ENCODE assay signal across 8 cellular contexts in the genomic region with DNA sequence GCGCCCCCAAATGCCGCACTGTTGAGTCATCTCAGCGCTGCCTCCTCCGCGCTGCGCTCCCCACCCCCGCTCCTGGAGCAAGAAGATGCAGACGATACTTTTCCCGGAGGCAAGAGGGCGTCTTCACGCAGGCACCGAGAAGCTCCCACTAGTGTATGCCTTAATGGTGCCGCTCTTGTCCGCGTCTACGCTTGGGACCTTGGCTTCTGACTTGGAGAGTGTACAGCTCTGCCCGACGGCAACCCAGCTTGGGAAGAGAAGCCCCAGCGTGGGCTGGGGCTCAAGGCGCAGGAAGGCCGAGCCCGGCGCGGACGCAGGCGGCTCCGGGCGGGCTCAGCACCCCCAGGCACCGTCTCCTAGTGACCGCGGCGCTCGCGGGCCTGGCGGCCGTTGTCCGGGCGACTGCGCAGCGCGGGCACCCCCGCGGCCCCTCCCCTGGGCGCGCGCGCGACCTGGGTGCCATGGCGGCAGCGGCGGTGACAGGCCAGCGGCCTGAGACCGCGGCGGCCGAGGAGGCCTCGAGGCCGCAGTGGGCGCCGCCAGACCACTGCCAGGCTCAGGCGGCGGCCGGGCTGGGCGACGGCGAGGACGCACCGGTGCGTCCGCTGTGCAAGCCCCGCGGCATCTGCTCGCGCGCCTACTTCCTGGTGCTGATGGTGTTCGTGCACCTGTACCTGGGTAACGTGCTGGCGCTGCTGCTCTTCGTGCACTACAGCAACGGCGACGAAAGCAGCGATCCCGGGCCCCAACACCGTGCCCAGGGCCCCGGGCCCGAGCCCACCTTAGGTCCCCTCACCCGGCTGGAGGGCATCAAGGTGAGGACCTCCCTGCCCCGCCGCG. TPM values are rescaled to one million over a fixed set of nuclear protein-coding genes. Genes with fewer than 3 reads are reported as not detected.
DNase-seq lines count a peak whose midpoint lies in the region; ATAC-seq and TF ChIP-seq lines count a peak whose summit lies in the region.

A gene with protein sequence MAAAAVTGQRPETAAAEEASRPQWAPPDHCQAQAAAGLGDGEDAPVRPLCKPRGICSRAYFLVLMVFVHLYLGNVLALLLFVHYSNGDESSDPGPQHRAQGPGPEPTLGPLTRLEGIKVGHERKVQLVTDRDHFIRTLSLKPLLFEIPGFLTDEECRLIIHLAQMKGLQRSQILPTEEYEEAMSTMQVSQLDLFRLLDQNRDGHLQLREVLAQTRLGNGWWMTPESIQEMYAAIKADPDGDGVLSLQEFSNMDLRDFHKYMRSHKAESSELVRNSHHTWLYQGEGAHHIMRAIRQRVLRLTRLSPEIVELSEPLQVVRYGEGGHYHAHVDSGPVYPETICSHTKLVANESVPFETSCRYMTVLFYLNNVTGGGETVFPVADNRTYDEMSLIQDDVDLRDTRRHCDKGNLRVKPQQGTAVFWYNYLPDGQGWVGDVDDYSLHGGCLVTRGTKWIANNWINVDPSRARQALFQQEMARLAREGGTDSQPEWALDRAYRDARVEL (plus strand): TSS at position 446 of the 840 bp plus-strand sequence. CDS start 16 bp downstream, at position 462.

- no peaks in the 10 kb centered on the region for H3K36me3 Mint-ChIP-seq in natural killer cell
- peaks cover 11 to 29% of the 10 kb centered on the region in 2 donors for H3K36me3 Mint-ChIP-seq in stimulated activated naive B cell treated with anti-CD40 and anti-IgM and Interleukin-4, amounts not matched to agents 10 μg/mL and 1 μg/mL and 100 μg/mL, for 72 hours

- peak in 3 of 6 experiments; percentile 32 to 42 (median 34) for TF ChIP-seq CTCF in Peyer's patch (IDR thresholded peaks at IDR 0.05)
- no peak for TF ChIP-seq CTCF in natural killer cell (IDR thresholded peaks at IDR 0.05)

- DNase-seq in AML-193 (lab: John Stamatoyannopoulos, UW), result peak; percentile 78 to 80
- DNase-seq in Peyer's patch, result peak; percentile 75 to 92 (median 84)
- peak; percentile 42 to 65 for DNase-seq in activated T-helper 1 cell treated with anti-CD3 and anti-CD28 coated beads, Interleukin-2, amount 50 U/mL, for 16 hours (ENCODE audit: low read depth in 1 of 2, low spot score in 1 of 2)
- peak; percentile 91 for DNase-seq in fibroblast of gingiva (ENCODE audit: low read depth)
- peak; percentile 64 for DNase-seq in natural killer cell
- DNase-seq in stimulated activated naive B cell treated with anti-CD40 and anti-IgM and Interleukin-4, amounts not matched to agents 10 μg/mL and 1 μg/mL and 100 μg/mL, for 72 hours, result peak; percentile 77

- H3K4me1 Mint-ChIP-seq in natural killer cell, result peaks cover 28 to 49% of the 10 kb centered on the region in 2 donors
- peaks cover 26 to 46% of the 10 kb centered on the region in 2 donors for H3K4me1 Mint-ChIP-seq in stimulated activated naive B cell treated with anti-CD40 and anti-IgM and Interleukin-4, amounts not matched to agents 10 μg/mL and 1 μg/mL and 100 μg/mL, for 72 hours

- H3K4me3 Mint-ChIP-seq in natural killer cell, result peak within 1 kb of the TSS; percentile 90
- H3K4me3 Mint-ChIP-seq in stimulated activated naive B cell treated with anti-CD40 and anti-IgM and Interleukin-4, amounts not matched to agents 10 μg/mL and 1 μg/mL and 100 μg/mL, for 72 hours, result peak within 1 kb of the TSS; percentile 97 to 98

- no peaks in the 10 kb centered on the region for H3K27me3 Mint-ChIP-seq in natural killer cell (ENCODE audit: low read depth in 2 of 2)
- H3K27me3 Mint-ChIP-seq in stimulated activated naive B cell treated with anti-CD40 and anti-IgM and Interleukin-4, amounts not matched to agents 10 μg/mL and 1 μg/mL and 100 μg/mL, for 72 hours, result no peaks in the 10 kb centered on the region

- peak; percentile 60 for ATAC-seq in GM19023 (IDR thresholded peaks at IDR 0.05; ENCODE audit: unreplicated experiment)
- peak; percentile 43 for ATAC-seq in HG03521 (IDR thresholded peaks at IDR 0.05; ENCODE audit: unreplicated experiment)
- ATAC-seq in natural killer cell, result peak; percentile 65 to 77 (median 73)
- ATAC-seq in stimulated activated naive B cell treated with anti-CD40 and anti-IgM and Interleukin-4, amounts not matched to agents 10 μg/mL and 1 μg/mL and 100 μg/mL, for 72 hours (replicated peaks), result peak; percentile 81 to 82

- peaks cover 0 to 19% (median 0%) of the 10 kb centered on the region in 3 donors for H3K36me3 ChIP-seq in Peyer's patch

- peak within 1 kb of the TSS; percentile 74 to 91 (median 88) for H3K27ac ChIP-seq in Peyer's patch

- H3K9me3 Mint-ChIP-seq in natural killer cell, result no peaks in the 10 kb centered on the region
- no peaks in the 10 kb centered on the region for H3K9me3 Mint-ChIP-seq in stimulated activated naive B cell treated with anti-CD40 and anti-IgM and Interleukin-4, amounts not matched to agents 10 μg/mL and 1 μg/mL and 100 μg/mL, for 72 hours

- no peaks in the 10 kb centered on the region for H3K9me3 ChIP-seq in Peyer's patch

- H3K27me3 ChIP-seq in Peyer's patch, result no peaks in the 10 kb centered on the region

- peaks cover 0 to 21% (median 15%) of the 10 kb centered on the region in 4 donors for H3K4me1 ChIP-seq in Peyer's patch

- H3K27ac Mint-ChIP-seq in natural killer cell, result peak within 1 kb of the TSS; percentile 73 to 89
- peak within 1 kb of the TSS; percentile 97 for H3K27ac Mint-ChIP-seq in stimulated activated naive B cell treated with anti-CD40 and anti-IgM and Interleukin-4, amounts not matched to agents 10 μg/mL and 1 μg/mL and 100 μg/mL, for 72 hours

- peak in 1 of 2 donors; percentile 33 for TF ChIP-seq POLR2A in Peyer's patch (IDR thresholded peaks at IDR 0.05)

- H3K4me3 ChIP-seq in Peyer's patch, result peak within 1 kb of the TSS; percentile 73 to 97 (median 92)

- intact Hi-C loops in natural killer cell (cut with micrococcal nuclease), result loop anchor here (2.0 to 5.0 kb wide), 3 partner anchors 17 to 457 kb away; a partner anchor contains a TSS

RNA-seq across cellular contexts. Expression of the gene that starts here (rescaled TPM):
- total RNA-seq in Peyer's patch (10 to 100 TPM; 47.0 to 95.9 (median 78.0) TPM), natural killer cell (10 to 100 TPM; 28.8 to 31.3 (median 30.6) TPM)

Comparison
In these comparisons a context has a peak if more than half of its experiments do, and no peak if none do; other contexts are left out.
1. Peak in every context shown above with its lines: DNase-seq, ATAC-seq, H3K4me3 ChIP-seq and H3K27ac ChIP-seq.